8 cellular contexts compared by ENCODE assay signal in the genomic region with DNA sequence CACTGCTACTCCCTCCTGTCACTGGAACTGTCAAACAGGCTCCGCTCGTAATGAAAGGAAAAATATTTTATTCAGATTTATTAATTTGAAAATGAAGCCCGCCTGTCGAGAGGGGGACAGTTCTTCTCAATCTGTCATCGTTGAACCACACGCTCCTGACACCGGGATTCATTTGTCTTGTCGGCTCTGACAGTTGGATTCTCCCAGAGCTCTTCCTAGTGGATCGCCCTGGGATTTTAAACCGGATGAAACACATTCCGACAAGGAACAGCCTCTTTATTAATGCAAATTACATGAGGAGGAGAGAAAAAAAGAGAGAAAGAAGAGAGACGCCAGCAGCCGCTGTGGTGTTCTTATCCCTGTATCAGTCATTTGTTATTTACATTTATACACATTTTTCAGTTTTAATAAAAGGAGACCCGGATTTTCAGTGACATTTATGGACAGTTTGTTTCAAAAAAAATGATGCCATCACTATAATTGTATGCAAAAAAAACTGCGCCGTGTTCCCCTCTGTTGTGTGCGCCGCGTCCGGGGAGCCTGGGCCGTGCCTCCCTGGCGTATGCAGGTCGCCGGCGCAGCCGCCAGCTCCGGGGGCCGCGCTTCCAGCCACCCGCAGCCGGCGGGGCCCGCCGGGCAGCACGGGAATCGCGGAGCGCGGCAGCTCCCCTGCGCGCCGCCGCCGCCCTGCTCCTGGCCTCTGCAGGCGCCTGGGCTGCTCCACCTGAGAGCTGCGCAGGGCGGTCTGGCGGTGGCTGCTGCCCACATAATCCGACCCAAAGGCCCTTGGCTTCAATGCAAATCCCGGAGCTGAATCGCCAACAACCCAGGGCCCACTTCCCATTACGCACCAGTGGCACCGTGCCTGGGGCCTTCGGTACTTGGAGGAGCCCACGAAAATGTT.
DNase-seq lines count a peak whose midpoint lies in the region; ATAC-seq and TF ChIP-seq lines count a peak whose summit lies in the region.

No MANE protein-coding gene starts in this region.

- CTCF ChIA-PET in activated CD8-positive, alpha-beta T cell treated with anti-CD3 and anti-CD28 coated beads, Interleukin-2, amount 10 ng/mL, durations not matched to agents 7 days and 5 days (lab: Charles Lee) = no interaction called here

- no peaks in the 10 kb centered on the region for H3K9me3 Mint-ChIP-seq in endodermal cell
- H3K9me3 Mint-ChIP-seq in activated CD8-positive, alpha-beta T cell treated with anti-CD3 and anti-CD28 coated beads, Interleukin-2, amount 10 ng/mL, durations not matched to agents 7 days and 5 days (ENCODE audit: insufficient read depth) = no peaks in the 10 kb centered on the region

- POLR2A ChIA-PET in activated CD8-positive, alpha-beta T cell treated with anti-CD3 and anti-CD28 coated beads, Interleukin-2, amount 10 ng/mL, durations not matched to agents 7 days and 5 days (lab: Charles Lee) = no interaction called here

- TF ChIP-seq CTCF in endodermal cell (conservative IDR thresholded peaks at IDR 0.05) = no peak

- H3K4me1 Mint-ChIP-seq in endodermal cell = no peaks in the 10 kb centered on the region
- no peaks in the 10 kb centered on the region for H3K4me1 Mint-ChIP-seq in activated CD8-positive, alpha-beta T cell treated with anti-CD3 and anti-CD28 coated beads, Interleukin-2, amount 10 ng/mL, durations not matched to agents 7 days and 5 days (ENCODE audit: low read depth)

- H3K27ac ChIP-seq in endodermal cell (ENCODE audit: low read depth, low read length) (no peak overlapping the region), urinary bladder (ENCODE audit: low read depth) (no peak overlapping the region)

- peaks cover 34% of the 10 kb centered on the region for H3K27me3 ChIP-seq in endodermal cell (ENCODE audit: control insufficient read depth, insufficient read depth, low read length, poor library complexity, severe bottlenecking)

- no peaks in the 10 kb centered on the region for H3K36me3 Mint-ChIP-seq in endodermal cell (ENCODE audit: low read depth)
- H3K36me3 Mint-ChIP-seq in activated CD8-positive, alpha-beta T cell treated with anti-CD3 and anti-CD28 coated beads, Interleukin-2, amount 10 ng/mL, durations not matched to agents 7 days and 5 days (ENCODE audit: low read depth) = no peaks in the 10 kb centered on the region

- no peaks in the 10 kb centered on the region for H3K9me3 ChIP-seq in endodermal cell (ENCODE audit: control insufficient read depth, low read length)

- WGBS in endodermal cell (ENCODE audit: insufficient coverage in 1 of 2, insufficient read length in 1 of 2), 2 experiments = 15 to 17% methylated on average over 11 to 55 of the region's 55 CpGs
- 6% methylated on average over 55 of the region's 55 CpGs for WGBS in urinary bladder

- H3K4me3 Mint-ChIP-seq in endodermal cell = peak overlapping the region; percentile 51
- H3K4me3 Mint-ChIP-seq in activated CD8-positive, alpha-beta T cell treated with anti-CD3 and anti-CD28 coated beads, Interleukin-2, amount 10 ng/mL, durations not matched to agents 7 days and 5 days = no peak overlapping the region

- H3K4me1 ChIP-seq in endodermal cell (ENCODE audit: control insufficient read depth, insufficient read depth, low read length) = no peaks in the 10 kb centered on the region
- no peaks in the 10 kb centered on the region for H3K4me1 ChIP-seq in urinary bladder (ENCODE audit: insufficient read depth)

- peak overlapping the region; percentile 74 for H3K4me3 ChIP-seq in endodermal cell (ENCODE audit: low read length)
- H3K4me3 ChIP-seq in urinary bladder (ENCODE audit: low read depth, low read length) = peak overlapping the region; percentile 50

- no peak for ATAC-seq in activated CD8-positive, alpha-beta T cell treated with anti-CD3 and anti-CD28 coated beads, Interleukin-2, amount 10 ng/mL, durations not matched to agents 7 days and 5 days

- H3K27me3 Mint-ChIP-seq in endodermal cell (ENCODE audit: insufficient read depth) = peaks cover 24% of the 10 kb centered on the region
- peaks cover 2% of the 10 kb centered on the region for H3K27me3 Mint-ChIP-seq in activated CD8-positive, alpha-beta T cell treated with anti-CD3 and anti-CD28 coated beads, Interleukin-2, amount 10 ng/mL, durations not matched to agents 7 days and 5 days (ENCODE audit: low read depth)

- no peak overlapping the region for H3K27ac Mint-ChIP-seq in endodermal cell
- no peak overlapping the region for H3K27ac Mint-ChIP-seq in activated CD8-positive, alpha-beta T cell treated with anti-CD3 and anti-CD28 coated beads, Interleukin-2, amount 10 ng/mL, durations not matched to agents 7 days and 5 days

- H3K36me3 ChIP-seq in endodermal cell (ENCODE audit: control insufficient read depth, insufficient read depth, low read length) = no peaks in the 10 kb centered on the region
- H3K36me3 ChIP-seq in urinary bladder (ENCODE audit: insufficient read depth) = no peaks in the 10 kb centered on the region

- H3K9ac ChIP-seq in endodermal cell (ENCODE audit: extremely low read depth, low read length, poor library complexity, severe bottlenecking) = no peak overlapping the region

- DNase-seq in NCI-H187 (lab: John Stamatoyannopoulos, UW) = peak; percentile 27 to 63
- DNase-seq in NCI-H187 treated with DMSO at 0.1 percent for 48 hours (lab: John Stamatoyannopoulos, UW) = no peak
- DNase-seq in endodermal cell = peak; percentile 83
- DNase-seq in medulla oblongata (ENCODE audit: extremely low spot score) = peak; percentile 13
- DNase-seq in activated CD8-positive, alpha-beta T cell treated with anti-CD3 and anti-CD28 coated beads, Interleukin-2, amount 10 ng/mL, durations not matched to agents 7 days and 5 days = no peak
- DNase-seq in pons (ENCODE audit: low spot score) = no peak
- DNase-seq in activated CD4-positive, alpha-beta T cell treated with anti-CD3 and anti-CD28 coated beads for 48 hours = no peak

Comparison
In these comparisons a context has a peak if more than half of its experiments do, and no peak if none do; other contexts are left out.
1. DNase-seq: peak in NCI-H187 (2 of 2), endodermal cell (single experiment) and medulla oblongata (single experiment); none in NCI-H187 treated with DMSO at 0.1 percent for 48 hours (single experiment), activated CD8-positive, alpha-beta T cell treated with anti-CD3 and anti-CD28 coated beads, Interleukin-2, amount 10 ng/mL, durations not matched to agents 7 days and 5 days (single experiment), pons (single experiment) and activated CD4-positive, alpha-beta T cell treated with anti-CD3 and anti-CD28 coated beads for 48 hours (single experiment).